ENCODE assay signal across 26 cellular contexts in the genomic region with DNA sequence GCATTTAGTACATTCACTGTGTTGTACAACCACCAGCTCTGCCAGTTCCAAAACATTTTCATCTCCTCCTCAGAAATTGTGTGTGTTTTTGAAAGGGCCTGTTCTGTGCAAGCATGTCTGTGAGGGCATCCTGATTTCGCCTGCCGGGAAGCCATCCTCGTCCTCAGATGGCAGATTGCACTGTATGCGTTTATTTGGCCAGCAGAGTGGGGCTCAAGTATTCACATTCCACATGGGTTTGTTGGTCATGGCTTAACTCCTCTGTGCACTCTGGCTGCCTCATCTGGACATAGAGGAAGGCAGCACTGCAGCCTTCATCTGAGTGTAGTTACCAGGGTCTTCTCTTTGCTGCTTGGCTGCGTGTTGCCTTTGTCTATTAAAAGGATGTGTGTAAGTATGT. TPM values are rescaled to one million over a fixed set of nuclear protein-coding genes. Genes with fewer than 3 reads are reported as not detected.
DNase-seq lines count a peak whose midpoint lies in the region; ATAC-seq, FAIRE-seq and TF ChIP-seq lines count a peak whose summit lies in the region.
"Had no signal": no experiment of that assay in that cellular context is flagged by ENCODE, and none has a peak within 500 bp of the region (broad histone marks: within the 10 kb centered on the region; RNA-seq: fewer than 3 reads in every experiment).

No MANE protein-coding gene starts in this region.

- H2BK20ac ChIP-seq in IMR-90 (ENCODE audit: low read depth, low read length): no peak overlapping the region

- no peak overlapping the region for H4K8ac ChIP-seq in IMR-90 (ENCODE audit: low read depth in 2 of 2, low read length in 2 of 2)

- intact Hi-C loops in IMR-90 (cut with micrococcal nuclease): no loop called here
- intact Hi-C loops in K562 (cut with micrococcal nuclease): no loop called here
- intact Hi-C loops in lower lobe of right lung (cut with DNase I): no loop called here

- no peak overlapping the region for H2BK15ac ChIP-seq in IMR-90 (ENCODE audit: low read depth, low read length)

- H3K4me3 Mint-ChIP-seq in nephron: peak overlapping the region in 1 of 3 experiments; percentile 9
- H3K4me3 Mint-ChIP-seq: activated CD4-positive, alpha-beta T cell treated with anti-CD3 and anti-CD28 coated beads, Interleukin-2, amount 10 ng/mL, durations not matched to agents 7 days and 5 days had no signal

- H3K18ac ChIP-seq in IMR-90 (ENCODE audit: low read depth, low read length): no peak overlapping the region

- in situ Hi-C loops in IMR-90 (cut with MboI; ENCODE audit: low sequenced_read_pairs) (no loop called here), K562 (cut with MboI) (no loop called here)

- TF ChIP-seq CTCF in IMR-90 (conservative IDR thresholded peaks at IDR 0.05; ENCODE audit: low read depth, low read length): no peak
- no peak for TF ChIP-seq CTCF in K562 (IDR thresholded peaks at IDR 0.05 in 2 of 3, conservative IDR thresholded peaks at IDR 0.05 in 1 of 3; ENCODE audit: insufficient read depth in 2 of 3, low read depth in 1 of 3, low read length in 3 of 3)
- no peak for TF ChIP-seq CTCF in nephron (IDR thresholded peaks at IDR 0.05; ENCODE audit: unreplicated experiment in 3 of 3)
- TF ChIP-seq CTCF in lower lobe of right lung (IDR thresholded peaks at IDR 0.05): no peak
- no peak for TF ChIP-seq CTCF in coronary artery (IDR thresholded peaks at IDR 0.05)
- TF ChIP-seq CTCF in D721Med (IDR thresholded peaks at IDR 0.05; ENCODE audit: insufficient read depth, missing control alignments): no peak

- no peak overlapping the region for H4K5ac ChIP-seq in IMR-90 (ENCODE audit: low read depth, low read length)

- H3K79me1 ChIP-seq in IMR-90 (ENCODE audit: low read depth in 1 of 2, low read length in 2 of 2): peaks cover 48 to 88% of the 10 kb centered on the region in 2 experiments

- POLR2A ChIA-PET in IMR-90 (lab: Charles Lee; ENCODE audit: unreplicated experiment): no interaction called here
- POLR2A ChIA-PET in K562 (lab: Yijun Ruan, JAX): interaction anchor here (0.9 to 2.1 kb wide), 6 partner anchors 10 to 19 kb away, joined by 3 to 12 read pairs (median 6); no protein-coding TSS in a partner anchor

- TF ChIP-seq POLR2A in IMR-90 (IDR thresholded peaks at IDR 0.05; ENCODE audit: low read depth, low read length) (no peak), K562 (conservative IDR thresholded peaks at IDR 0.05) (no peak)

- H3K36me3 Mint-ChIP-seq in nephron (ENCODE audit: low read depth): peaks cover 33% of the 10 kb centered on the region

- H3K27ac Mint-ChIP-seq in nephron: peak overlapping the region in 2 of 3 experiments; percentile 42 to 61
- H3K27ac Mint-ChIP-seq: activated CD4-positive, alpha-beta T cell treated with anti-CD3 and anti-CD28 coated beads, Interleukin-2, amount 10 ng/mL, durations not matched to agents 7 days and 5 days had no signal

- CTCF ChIA-PET in IMR-90 (lab: Yijun Ruan, JAX) (no interaction called here), K562 (lab: Yijun Ruan, JAX; ENCODE audit: low intra/inter-chr PET ratio) (no interaction called here)

- no peaks in the 10 kb centered on the region for H3K79me2 ChIP-seq in K562 (ENCODE audit: control insufficient read depth, insufficient read depth, low read length)

- peaks cover under 1% of the 10 kb centered on the region for H3K9me3 Mint-ChIP-seq in nephron

- H3K4me3 ChIP-seq in BLaER1 (no peak overlapping the region), IMR-90 (ENCODE audit: insufficient read depth, low read depth, low read length) (no peak overlapping the region), K562 (no peak overlapping the region), lower lobe of right lung (no peak overlapping the region), coronary artery (no peak overlapping the region)
- H3K4me3 ChIP-seq: adrenal gland, body of pancreas, HAP-1, upper lobe of left lung had no signal

- H3K9ac ChIP-seq in BLaER1: no peak overlapping the region
- H3K9ac ChIP-seq in IMR-90 (ENCODE audit: low read depth, low read length): no peak overlapping the region
- no peak overlapping the region for H3K9ac ChIP-seq in K562 (ENCODE audit: insufficient read depth in 1 of 2, low read depth in 2 of 2, low read length in 2 of 2)

- TF ChIP-seq RAD21 in IMR-90 (IDR thresholded peaks at IDR 0.05; ENCODE audit: low read length) (no peak), K562 (CRISPR knock-in tag; conservative IDR thresholded peaks at IDR 0.05 in 1 of 2, IDR thresholded peaks at IDR 0.05 in 1 of 2) (no peak)

- dilution Hi-C loops in IMR-90 (cut with HindIII; ENCODE audit: low sequenced_read_pairs, unreplicated experiment): no loop called here

- H3K27me3 ChIP-seq in BLaER1 (no peaks in the 10 kb centered on the region), IMR-90 (ENCODE audit: control insufficient read depth, insufficient read depth, low read length) (no peaks in the 10 kb centered on the region), K562 (ENCODE audit: control insufficient read depth in 2 of 2, insufficient read depth in 2 of 2, low read length in 2 of 2) (no peaks in the 10 kb centered on the region), lower lobe of right lung (ENCODE audit: low read depth) (no peaks in the 10 kb centered on the region)
- H3K27me3 ChIP-seq: adrenal gland, body of pancreas, upper lobe of left lung had no signal

- FAIRE-seq in K562 (lab: Jason Lieb, UNC): no peak
- no peak for FAIRE-seq in D721Med (lab: Jason Lieb, UNC)

- no peak overlapping the region for H3K23ac ChIP-seq in IMR-90 (ENCODE audit: low read depth, low read length)

- WGBS in IMR-90 (ENCODE audit: extremely low coverage in 2 of 2, insufficient read length in 1 of 2), 2 experiments: 100% methylated on average over 1 of the region's 5 CpGs; no CpG with 5 or more reads in 1 of the 2 experiments
- 74% methylated on average over 5 of the region's 5 CpGs for WGBS in K562 (ENCODE audit: insufficient coverage, low coverage, missing lambda C conversion rate)

- no peak overlapping the region for H3K56ac ChIP-seq in IMR-90 (ENCODE audit: extremely low read depth, insufficient read depth, low read length)

- peaks cover 31% of the 10 kb centered on the region for H3K9me1 ChIP-seq in IMR-90 (ENCODE audit: insufficient read depth, low read length)
- no peaks in the 10 kb centered on the region for H3K9me1 ChIP-seq in K562 (ENCODE audit: control insufficient read depth, insufficient read depth, low read length)

- peaks cover 80% of the 10 kb centered on the region for H3K4me1 Mint-ChIP-seq in nephron

- no peak overlapping the region for H2BK120ac ChIP-seq in IMR-90 (ENCODE audit: low read depth, low read length)

- no peak overlapping the region for H3K4ac ChIP-seq in IMR-90 (ENCODE audit: low read depth, low read length)

- H3K14ac ChIP-seq in IMR-90 (replicated peaks; ENCODE audit: low read depth, low read length): no peak overlapping the region

- no peak overlapping the region for H2AK9ac ChIP-seq in IMR-90 (replicated peaks; ENCODE audit: low read depth, low read length, poor library complexity)

- H3K36me3 ChIP-seq in BLaER1 (peaks cover 21% of the 10 kb centered on the region), IMR-90 (ENCODE audit: control insufficient read depth, insufficient read depth, low read length) (peaks cover 22% of the 10 kb centered on the region), K562 (ENCODE audit: control insufficient read depth, insufficient read depth, low read length) (no peaks in the 10 kb centered on the region; the same call in 1 of the 3 replicates), lower lobe of right lung (peaks cover 19% of the 10 kb centered on the region)

- H3K4me1 ChIP-seq in BLaER1 (peaks cover 68% of the 10 kb centered on the region), IMR-90 (ENCODE audit: control insufficient read depth, insufficient read depth, low read length) (peaks cover 17% of the 10 kb centered on the region), K562 (replicated peaks in 1 of 2; ENCODE audit: control insufficient read depth in 2 of 2, insufficient read depth in 2 of 2, low read length in 2 of 2) (peaks cover 3 to 18% of the 10 kb centered on the region in 2 experiments; a peak in 4 of 5 replicates), lower lobe of right lung (peaks cover 35% of the 10 kb centered on the region)
- H3K4me1 ChIP-seq: HAP-1 had no signal

- 0 out of 2 replicates have a peak overlapping the region, but pooled peaks have one; percentile 5 for H2AK5ac ChIP-seq in IMR-90 (ENCODE audit: low read depth, low read length)

- H3K27ac ChIP-seq in BLaER1 (no peak overlapping the region), IMR-90 (ENCODE audit: insufficient read depth, low read length) (no peak overlapping the region), K562 (ENCODE audit: extremely low read depth, low read depth, low read length) (no peak overlapping the region), lower lobe of right lung (no peak overlapping the region), coronary artery (peak overlapping the region in 1 of 2 donors; percentile 2)
- H3K27ac ChIP-seq: adrenal gland, body of pancreas, epithelial cell of prostate, upper lobe of left lung, VCaP had no signal

- peaks cover 23% of the 10 kb centered on the region; the same call in 1 of the 2 replicates for H4K20me1 ChIP-seq in BLaER1
- H4K20me1 ChIP-seq in IMR-90 (ENCODE audit: insufficient read depth, low read length): peaks cover 91% of the 10 kb centered on the region
- H4K20me1 ChIP-seq in K562 (replicated peaks; ENCODE audit: control insufficient read depth, insufficient read depth, low read length): peaks cover 16% of the 10 kb centered on the region; the same call in 1 of the 2 replicates

- peak; percentile 78 for ATAC-seq in IMR-90 (ENCODE audit: low read depth)
- ATAC-seq in K562: no peak; the same call in 2 of the 3 replicates
- no peak for ATAC-seq in lower lobe of right lung
- ATAC-seq: body of pancreas had no signal

- BruUV-seq in IMR-90 (replicated peaks; lab: Mats Ljungman, UMichigan): no TSS peak
- BruUV-seq in K562 (replicated peaks; lab: Mats Ljungman, UMichigan): no TSS peak

- no peak overlapping the region for H4K91ac ChIP-seq in IMR-90 (ENCODE audit: insufficient read depth, low read depth, low read length)

- H3K27me3 Mint-ChIP-seq in nephron (ENCODE audit: low read depth): no peaks in the 10 kb centered on the region
- H3K27me3 Mint-ChIP-seq: activated CD4-positive, alpha-beta T cell treated with anti-CD3 and anti-CD28 coated beads, Interleukin-2, amount 10 ng/mL, durations not matched to agents 7 days and 5 days had no signal

- H2AFZ ChIP-seq in IMR-90 (replicated peaks; ENCODE audit: low read length, poor library complexity): no peak overlapping the region
- H2AFZ ChIP-seq in K562 (ENCODE audit: low read depth, low read length): no peak overlapping the region

- TF ChIP-seq EP300 in K562 (IDR thresholded peaks at IDR 0.05; ENCODE audit: low read length): no peak

- no peak overlapping the region for H2BK5ac ChIP-seq in IMR-90 (ENCODE audit: low read depth, low read length, poor library complexity, severe bottlenecking)

- H3K9me3 ChIP-seq in BLaER1: no peaks in the 10 kb centered on the region
- H3K9me3 ChIP-seq in IMR-90 (ENCODE audit: control insufficient read depth, insufficient read depth, low read length): no peaks in the 10 kb centered on the region
- H3K9me3 ChIP-seq in K562 (replicated peaks; ENCODE audit: control insufficient read depth, insufficient read depth, low read depth, low read length): no peaks in the 10 kb centered on the region
- H3K9me3 ChIP-seq in lower lobe of right lung: no peaks in the 10 kb centered on the region
- H3K9me3 ChIP-seq: adrenal gland, body of pancreas, HAP-1, upper lobe of left lung had no signal

- DNase-seq in IMR-90 (peak; percentile 33), K562 (ENCODE audit: extremely low read depth in 1 of 4, low spot score in 3 of 4) (no peak), lower lobe of right lung (no peak), coronary artery (ENCODE audit: low spot score) (no peak), D721Med (ENCODE audit: insufficient read length, low spot score) (no peak), dermis blood vessel endothelial cell (no peak)
- DNase-seq: activated CD4-positive, alpha-beta T cell treated with anti-CD3 and anti-CD28 coated beads, Interleukin-2, amount 10 ng/mL, durations not matched to agents 7 days and 5 days; activated naive CD4-positive, alpha-beta T cell; activated T-cell treated with anti-CD3 and anti-CD28 coated beads, Interleukin-2, amount 50 U/mL, for 48 hours; adrenal gland; body of pancreas; C1 segment of cervical spinal cord; DND-41; Kasumi-1; MV-4-11; NCI-H146; NCI-H446 treated with DMSO at 0.1 percent for 48 hours; retina; stimulated activated CD4-positive, alpha-beta T cell treated with anti-CD3 and anti-CD28 coated beads, Interleukin-2, amount 100 ng/mL, for 48 hours; substantia nigra; upper lobe of left lung had no signal

- H3K4me2 ChIP-seq in BLaER1: peak overlapping the region; percentile 8
- H3K4me2 ChIP-seq in IMR-90 (ENCODE audit: low read depth, low read length): no peak overlapping the region
- peak overlapping the region; percentile 14 for H3K4me2 ChIP-seq in K562 (ENCODE audit: insufficient read depth, low read length)

RNA-seq across cellular contexts. Expression of a gene that starts 22.0 kb away (rescaled TPM):
- total RNA-seq in IMR-90 (2012; rRNA removed) (4.4 and 4.8 TPM in 2 replicates), K562 (2014; rRNA removed) (8.4 and 9.2 TPM in 2 replicates), K562 (2014; rRNA removed; fragmentation: Illumina TruSeq; extraction: Trizol) (10.2 and 10.3 TPM in 2 replicates), K562 (2015; rRNA removed; fragmentation: Illumina TruSeq; extraction: Trizol) (8.8 and 10.0 TPM in 2 replicates), K562 (2021) (9.7 and 11.5 TPM in 2 replicates), lower lobe of right lung (9.5 TPM), dermis blood vessel endothelial cell (3.3 and 3.7 TPM in 2 replicates)
- polyA plus RNA-seq in IMR-90 (2012; rRNA removed) (4.0 and 5.3 TPM in 2 replicates), K562 (2011; rRNA removed) (8.5 and 11.3 TPM in 2 replicates), K562 (2014; fragmentation: Illumina TruSeq; extraction: Trizol) (8.2 and 11.9 TPM in 2 replicates), K562 (2014; fragmentation: Nextera tagmentation; extraction: Ambion mirVana) (1 to 10 TPM; 3.8 to 4.1 TPM), K562 (2014; rRNA removed) (5.4 and 7.7 TPM in 2 replicates)
- 2.1 and 2.3 TPM in 2 replicates for polyA plus RNA-seq in IMR-90 (2012; cell fraction: cytosol; rRNA removed)
- 1.1 and 2.4 TPM in 2 replicates for polyA plus RNA-seq in IMR-90 (2012; cell fraction: nucleus; rRNA removed; ENCODE audit: low replicate concordance)
- 9.3 and 14.4 TPM in 2 replicates for total RNA-seq in K562 (2011; cell fraction: chromatin; rRNA removed; ENCODE audit: low replicate concordance)
- 6.8 and 8.8 TPM in 2 replicates for total RNA-seq in K562 (2011; cell fraction: nucleolus; rRNA removed)
- 9.9 and 10.0 TPM in 2 replicates for total RNA-seq in K562 (2011; cell fraction: nucleoplasm; rRNA removed)
- 6.7 and 7.3 TPM in 2 replicates for polyA plus RNA-seq in K562 (2011; cell fraction: cytosol; rRNA removed)
- 6.3 and 8.2 TPM in 2 replicates for polyA plus RNA-seq in K562 (2011; cell fraction: nucleus; rRNA removed)
- 7.8 and 14.8 TPM in 2 replicates for polyA plus RNA-seq in K562 (2012)
- polyA minus RNA-seq in K562 (2011; rRNA and poly(A)+ RNA removed): 10.0 and 11.0 TPM in 2 replicates
- 4.1 and 6.8 TPM in 2 replicates for polyA minus RNA-seq in K562 (2011; cell fraction: cytosol; rRNA and poly(A)+ RNA removed)
- polyA minus RNA-seq in K562 (2011; cell fraction: nucleus; rRNA and poly(A)+ RNA removed): 4.7 and 7.4 TPM in 2 replicates

RNA-seq across cellular contexts. Expression of a gene that starts 22.1 kb away (rescaled TPM):
- total RNA-seq in IMR-90 (2012; rRNA removed) (50.7 and 70.3 TPM in 2 replicates), K562 (2014; rRNA removed) (11.0 and 14.2 TPM in 2 replicates), K562 (2014; rRNA removed; fragmentation: Illumina TruSeq; extraction: Trizol) (19.7 and 23.0 TPM in 2 replicates), K562 (2015; rRNA removed; fragmentation: Illumina TruSeq; extraction: Trizol) (20.5 TPM in 2 replicates), K562 (2021) (17.9 and 20.1 TPM in 2 replicates), lower lobe of right lung (88.5 TPM), dermis blood vessel endothelial cell (23.0 and 28.8 TPM in 2 replicates)
- polyA plus RNA-seq in IMR-90 (2012; rRNA removed) (41.4 and 46.3 TPM in 2 replicates), K562 (2011; rRNA removed) (20.8 and 22.9 TPM in 2 replicates), K562 (2014; fragmentation: Illumina TruSeq; extraction: Trizol) (25.6 and 26.5 TPM in 2 replicates), K562 (2014; fragmentation: Nextera tagmentation; extraction: Ambion mirVana) (1 to 10 TPM; 7.6 to 8.2 TPM), K562 (2014; rRNA removed) (15.8 and 17.9 TPM in 2 replicates)
- polyA plus RNA-seq in IMR-90 (2012; cell fraction: cytosol; rRNA removed): 19.0 and 20.9 TPM in 2 replicates
- polyA plus RNA-seq in IMR-90 (2012; cell fraction: nucleus; rRNA removed; ENCODE audit: low replicate concordance): 37.4 and 90.3 TPM in 2 replicates
- total RNA-seq in K562 (2011; cell fraction: chromatin; rRNA removed; ENCODE audit: low replicate concordance): 30.6 and 63.3 TPM in 2 replicates
- total RNA-seq in K562 (2011; cell fraction: nucleolus; rRNA removed): 18.5 and 24.9 TPM in 2 replicates
- total RNA-seq in K562 (2011; cell fraction: nucleoplasm; rRNA removed): 38.8 and 65.0 TPM in 2 replicates
- polyA plus RNA-seq in K562 (2011; cell fraction: cytosol; rRNA removed): 9.4 and 13.8 TPM in 2 replicates
- polyA plus RNA-seq in K562 (2011; cell fraction: nucleus; rRNA removed): 46.6 and 53.0 TPM in 2 replicates
- polyA plus RNA-seq in K562 (2012): 20.0 and 35.0 TPM in 2 replicates
- 16.6 and 19.7 TPM in 2 replicates for polyA minus RNA-seq in K562 (2011; rRNA and poly(A)+ RNA removed)
- polyA minus RNA-seq in K562 (2011; cell fraction: cytosol; rRNA and poly(A)+ RNA removed): 4.3 and 8.2 TPM in 2 replicates
- polyA minus RNA-seq in K562 (2011; cell fraction: nucleus; rRNA and poly(A)+ RNA removed): 14.7 and 19.4 TPM in 2 replicates

RNA-seq across cellular contexts. Expression of a gene that starts 52.5 kb away (rescaled TPM):
- total RNA-seq in IMR-90 (2012; rRNA removed): 21.3 and 36.1 TPM in 2 replicates
- 19.0 and 22.7 TPM in 2 replicates for polyA plus RNA-seq in IMR-90 (2012; rRNA removed)
- 4.8 and 11.2 TPM in 2 replicates for polyA plus RNA-seq in IMR-90 (2012; cell fraction: cytosol; rRNA removed)
- 3.0 and 25.7 TPM in 2 replicates for polyA plus RNA-seq in IMR-90 (2012; cell fraction: nucleus; rRNA removed; ENCODE audit: low replicate concordance)
- total RNA-seq in K562 (2011; cell fraction: chromatin; rRNA removed; ENCODE audit: low replicate concordance): 38.1 and 70.8 TPM in 2 replicates
- 27.5 and 34.0 TPM in 2 replicates for total RNA-seq in K562 (2011; cell fraction: nucleolus; rRNA removed)
- total RNA-seq in K562 (2011; cell fraction: nucleoplasm; rRNA removed): 49.3 and 65.3 TPM in 2 replicates
- 10.9 and 14.0 TPM in 2 replicates for total RNA-seq in K562 (2014; rRNA removed)
- total RNA-seq in K562 (2014; rRNA removed; fragmentation: Illumina TruSeq; extraction: Trizol): 27.1 and 28.9 TPM in 2 replicates
- total RNA-seq in K562 (2015; rRNA removed; fragmentation: Illumina TruSeq; extraction: Trizol): 16.9 and 17.3 TPM in 2 replicates
- total RNA-seq in K562 (2021): 22.9 TPM in 2 replicates
- 74.6 and 77.6 TPM in 2 replicates for polyA plus RNA-seq in K562 (2011; rRNA removed)
- 13.9 and 37.9 TPM in 2 replicates for polyA plus RNA-seq in K562 (2011; cell fraction: cytosol; rRNA removed)
- 37.5 and 52.6 TPM in 2 replicates for polyA plus RNA-seq in K562 (2011; cell fraction: nucleus; rRNA removed)
- polyA plus RNA-seq in K562 (2012): 23.5 and 26.5 TPM in 2 replicates
- 23.5 and 24.2 TPM in 2 replicates for polyA plus RNA-seq in K562 (2014; fragmentation: Illumina TruSeq; extraction: Trizol)
- polyA plus RNA-seq in K562 (2014; fragmentation: Nextera tagmentation; extraction: Ambion mirVana): 10 to 100 TPM; 82.3 to 83.9 TPM
- polyA plus RNA-seq in K562 (2014; rRNA removed): 21.9 and 33.0 TPM in 2 replicates
- 36.3 and 37.4 TPM in 2 replicates for polyA minus RNA-seq in K562 (2011; rRNA and poly(A)+ RNA removed)
- polyA minus RNA-seq in K562 (2011; cell fraction: cytosol; rRNA and poly(A)+ RNA removed): 12.1 and 13.9 TPM in 2 replicates
- polyA minus RNA-seq in K562 (2011; cell fraction: nucleus; rRNA and poly(A)+ RNA removed): 37.8 and 57.2 TPM in 2 replicates
- 17.9 TPM for total RNA-seq in lower lobe of right lung
- 20.3 and 21.1 TPM in 2 replicates for total RNA-seq in dermis blood vessel endothelial cell

RNA-seq across cellular contexts. Expression of a gene that starts 52.7 kb away (rescaled TPM):
- total RNA-seq in IMR-90 (2012; rRNA removed) (4.5 and 18.3 TPM in 2 replicates), K562 (2014; rRNA removed) (5.6 and 6.9 TPM in 2 replicates), K562 (2014; rRNA removed; fragmentation: Illumina TruSeq; extraction: Trizol) (15.7 and 17.5 TPM in 2 replicates), K562 (2015; rRNA removed; fragmentation: Illumina TruSeq; extraction: Trizol) (8.3 and 10.5 TPM in 2 replicates), K562 (2021) (11.6 and 12.0 TPM in 2 replicates), lower lobe of right lung (15.6 TPM), dermis blood vessel endothelial cell (14.3 and 21.8 TPM in 2 replicates)
- polyA plus RNA-seq in IMR-90 (2012; rRNA removed) (5.1 and 6.3 TPM in 2 replicates), K562 (2011; rRNA removed) (9.7 and 13.6 TPM in 2 replicates), K562 (2014; fragmentation: Illumina TruSeq; extraction: Trizol) (11.9 and 12.8 TPM in 2 replicates), K562 (2014; fragmentation: Nextera tagmentation; extraction: Ambion mirVana) (10 to 100 TPM; 29.1 to 33.9 TPM), K562 (2014; rRNA removed) (10.2 and 11.1 TPM in 2 replicates)
- 0.53 and 0.99 TPM in 2 replicates for polyA plus RNA-seq in IMR-90 (2012; cell fraction: cytosol; rRNA removed)
- 0.17 and 2.4 TPM in 2 replicates for polyA plus RNA-seq in IMR-90 (2012; cell fraction: nucleus; rRNA removed; ENCODE audit: low replicate concordance)
- 5.1 and 13.1 TPM in 2 replicates for total RNA-seq in K562 (2011; cell fraction: chromatin; rRNA removed; ENCODE audit: low replicate concordance)
- total RNA-seq in K562 (2011; cell fraction: nucleolus; rRNA removed): 2.9 and 3.3 TPM in 2 replicates
- total RNA-seq in K562 (2011; cell fraction: nucleoplasm; rRNA removed): 8.1 and 16.0 TPM in 2 replicates
- polyA plus RNA-seq in K562 (2011; cell fraction: cytosol; rRNA removed): 1.6 and 4.8 TPM in 2 replicates
- 1.6 and 2.6 TPM in 2 replicates for polyA plus RNA-seq in K562 (2011; cell fraction: nucleus; rRNA removed)
- polyA plus RNA-seq in K562 (2012): 12.3 and 19.7 TPM in 2 replicates
- polyA minus RNA-seq in K562 (2011; rRNA and poly(A)+ RNA removed): 8.3 and 9.6 TPM in 2 replicates
- polyA minus RNA-seq in K562 (2011; cell fraction: cytosol; rRNA and poly(A)+ RNA removed): 2.6 and 5.5 TPM in 2 replicates
- polyA minus RNA-seq in K562 (2011; cell fraction: nucleus; rRNA and poly(A)+ RNA removed): 4.3 and 6.3 TPM in 2 replicates
